In the genomic region with DNA sequence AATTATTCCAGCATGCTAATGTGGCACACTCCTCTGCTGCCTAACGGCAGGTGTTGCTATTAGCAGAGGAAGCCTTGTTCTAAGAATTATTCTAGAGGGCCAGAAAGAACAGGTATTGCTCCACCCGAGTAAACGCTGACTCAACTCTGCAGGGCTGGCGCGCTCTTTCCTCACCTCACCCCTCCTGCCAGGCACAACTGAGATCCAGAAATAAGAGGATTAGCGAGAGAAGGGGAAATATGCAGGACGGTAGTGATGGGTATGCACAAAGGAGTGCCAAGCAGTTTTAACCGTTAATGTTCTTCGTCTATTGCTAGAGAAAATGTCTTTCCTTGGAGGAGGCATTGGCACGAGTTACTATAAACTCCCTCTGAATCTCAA, we compare ENCODE assay signal across 8 cellular contexts. TPM values are rescaled to one million over a fixed set of nuclear protein-coding genes. Genes with fewer than 3 reads are reported as not detected.
DNase-seq lines count a peak whose midpoint lies in the region; ATAC-seq, FAIRE-seq and TF ChIP-seq lines count a peak whose summit lies in the region.

No MANE protein-coding gene starts in this region.

- H3K27me3 Mint-ChIP-seq in endodermal cell (ENCODE audit: insufficient read depth), result peaks cover 72% of the 10 kb centered on the region

- no peak for TF ChIP-seq RAD21 in A549 (conservative IDR thresholded peaks at IDR 0.05 in 1 of 2, IDR thresholded peaks at IDR 0.05 in 1 of 2)

- H3K36me3 ChIP-seq in endodermal cell (ENCODE audit: control insufficient read depth, insufficient read depth, low read length) (no peaks in the 10 kb centered on the region), neuron (ENCODE audit: insufficient read depth, low read length) (no peaks in the 10 kb centered on the region)

- POLR2A ChIA-PET in A549 (lab: Yijun Ruan, JAX), result no interaction called here

- H3K27me3 ChIP-seq in endodermal cell (ENCODE audit: control insufficient read depth, insufficient read depth, low read length, poor library complexity, severe bottlenecking) (peaks cover 85% of the 10 kb centered on the region), neuron (ENCODE audit: insufficient read depth, low read length) (peaks cover 52% of the 10 kb centered on the region)

- H3K9ac ChIP-seq in endodermal cell (ENCODE audit: extremely low read depth, low read length, poor library complexity, severe bottlenecking), result no peak overlapping the region

- no peaks in the 10 kb centered on the region for H3K36me3 Mint-ChIP-seq in endodermal cell (ENCODE audit: low read depth)

- H3K27ac ChIP-seq in A549 (peak overlapping the region in 1 of 2 experiments; percentile 38; a peak in 2 of 6 replicates), endodermal cell (ENCODE audit: low read depth, low read length) (no peak overlapping the region)

- no peak for TF ChIP-seq POLR2A in A549 (IDR thresholded peaks at IDR 0.05; ENCODE audit: low read length)

- no peaks in the 10 kb centered on the region for H3K9me3 ChIP-seq in A549
- no peaks in the 10 kb centered on the region for H3K9me3 ChIP-seq in endodermal cell (ENCODE audit: control insufficient read depth, low read length)
- no peaks in the 10 kb centered on the region for H3K9me3 ChIP-seq in neuron (ENCODE audit: low read length)

- FAIRE-seq in A549 (lab: Jason Lieb, UNC), result no peak

- ATAC-seq in A549 (peak; percentile 52 to 61), GM18907 (IDR thresholded peaks at IDR 0.05; ENCODE audit: unreplicated experiment) (peak; percentile 34), GM21528 (IDR thresholded peaks at IDR 0.05; ENCODE audit: low FRiP score, unreplicated experiment) (no peak)

- H3K4me3 ChIP-seq in A549, result peak overlapping the region; percentile 55
- peak overlapping the region; percentile 80 for H3K4me3 ChIP-seq in endodermal cell (ENCODE audit: low read length)
- peak overlapping the region; percentile 44 for H3K4me3 ChIP-seq in neuron (ENCODE audit: low read length)

- CTCF ChIA-PET in A549 (lab: Yijun Ruan, JAX), result interaction anchor here (0.8 to 1.9 kb wide), 5 partner anchors 13 to 53 kb away, joined by 3 to 6 read pairs (median 3); no protein-coding TSS in a partner anchor

- 6% methylated on average over 10 of the region's 10 CpGs for WGBS in A549 (ENCODE audit: missing lambda C conversion rate)
- WGBS in endodermal cell (ENCODE audit: insufficient coverage in 1 of 2, insufficient read length in 1 of 2), 2 experiments, result 19 to 21% methylated on average over 4 to 10 of the region's 10 CpGs

- H3K4me1 ChIP-seq in A549 (peaks cover 10% of the 10 kb centered on the region; the same call in 2 of the 3 replicates), endodermal cell (ENCODE audit: control insufficient read depth, insufficient read depth, low read length) (peaks cover 4% of the 10 kb centered on the region), neuron (ENCODE audit: insufficient read depth, low read length) (peaks cover 5% of the 10 kb centered on the region)

- H2AFZ ChIP-seq in neuron (ENCODE audit: low read depth, low read length), result peak overlapping the region; percentile 55

- TF ChIP-seq EP300 in A549 (IDR thresholded peaks at IDR 0.05), result no peak

- no peaks in the 10 kb centered on the region for H3K9me3 Mint-ChIP-seq in endodermal cell

- peaks cover 10% of the 10 kb centered on the region for H3K4me1 Mint-ChIP-seq in endodermal cell

- no peak for TF ChIP-seq CTCF in A549 (IDR thresholded peaks at IDR 0.05)
- no peak for TF ChIP-seq CTCF in endodermal cell (conservative IDR thresholded peaks at IDR 0.05)

- H3K4me2 ChIP-seq in A549, result peak overlapping the region; percentile 91

- DNase-seq in A549 (ENCODE audit: low read depth in 1 of 2, low spot score in 1 of 2) (peak in 1 of 2 experiments; percentile 6), NCI-H748 (lab: John Stamatoyannopoulos, UW; ENCODE audit: unreplicated experiment) (peak; percentile 84), endodermal cell (no peak), NCI-H774 (lab: John Stamatoyannopoulos, UW) (no peak)
- DNase-seq in activated CD4-positive, alpha-beta T cell treated with anti-CD3 and anti-CD28 coated beads, Interleukin-2, amount 50 U/mL, for 48 hours, result no peak

- peak overlapping the region; percentile 62 for H3K4me3 Mint-ChIP-seq in endodermal cell

- no peak overlapping the region for H3K27ac Mint-ChIP-seq in endodermal cell

TF ChIP-seq in A549, 52 proteins besides CTCF, POLR2A, EP300 and RAD21:
- TF ChIP-seq FOSB (CRISPR knock-in tag; IDR thresholded peaks at IDR 0.05) (no peak), E2F6 (IDR thresholded peaks at IDR 0.05; ENCODE audit: borderline replicate concordance, low read depth) (0 out of 2 replicates have a peak, but pooled peaks have one; percentile 5), MAFK (IDR thresholded peaks at IDR 0.05; ENCODE audit: partially characterized antibody) (peak; percentile 55), CEBPB (IDR thresholded peaks at IDR 0.05) (peak in 1 of 2 experiments; percentile 33; a peak in 1 of 4 replicates)

RNA-seq across cellular contexts. Expression of gene SCIN, which starts 0.4 kb away (rescaled TPM):
- 0.27 and 0.33 TPM in 2 replicates for polyA plus RNA-seq in A549 (2011; rRNA removed)
- polyA plus RNA-seq in A549 (2012; cell fraction: cytosol; rRNA removed), result 0.01 TPM in 1 of 2 replicates, not detected in the other
- 0.01 and 0.02 TPM in 2 replicates for polyA plus RNA-seq in A549 (2012; cell fraction: nucleus; rRNA removed)
- 0.05 to 0.12 TPM (median 0.05 TPM) in 3 replicates for polyA plus RNA-seq in A549 (2017; fragmentation: RNase III; extraction: RNeasy Plus Mini Kit Qiagen cat#74134 plus additional on column Dnase treatment)
- polyA minus RNA-seq in A549 (2011; rRNA and poly(A)+ RNA removed), result 0.45 and 0.63 TPM in 2 replicates
- under 1 TPM in 1 of 2 donors, not detected in 1; 0.15 TPM for total RNA-seq in endodermal cell
- not detected for polyA plus RNA-seq in endodermal cell (2013, experiment 1 of 2)
- not detected for polyA plus RNA-seq in endodermal cell (2013, experiment 2 of 2)
